ENCODE assay signal across 15 cellular contexts in the genomic region with DNA sequence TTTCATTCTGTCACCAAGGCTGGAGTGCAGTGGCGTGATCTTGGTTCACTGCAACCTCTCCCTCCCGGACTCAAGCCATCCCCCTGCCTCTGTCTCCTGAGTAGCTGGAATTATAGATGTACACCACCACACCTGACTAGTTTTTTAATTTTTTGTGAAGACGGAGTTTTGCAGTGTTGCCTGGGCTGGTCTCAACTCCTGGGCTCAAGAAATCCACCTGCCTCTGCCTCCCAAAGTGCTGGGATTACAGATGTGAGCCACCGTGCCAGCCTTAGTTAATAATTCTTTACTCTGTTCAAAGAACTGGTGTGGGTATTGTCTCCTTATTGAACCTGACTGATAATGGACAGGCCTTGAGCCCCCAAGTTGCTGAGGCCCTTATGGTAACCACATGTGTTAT. TPM values are rescaled to one million over a fixed set of nuclear protein-coding genes. Genes with fewer than 3 reads are reported as not detected.
DNase-seq lines count a peak whose midpoint lies in the region; ATAC-seq and TF ChIP-seq lines count a peak whose summit lies in the region.
"Had no signal": no experiment of that assay in that cellular context is flagged by ENCODE, and none has a peak within 500 bp of the region (broad histone marks: within the 10 kb centered on the region; RNA-seq: fewer than 3 reads in every experiment).

No MANE protein-coding gene starts in this region.

- peaks cover 3% of the 10 kb centered on the region for H3K4me1 ChIP-seq in mucosa of descending colon (ENCODE audit: low read depth)
- H3K4me1 ChIP-seq in thyroid gland = peaks cover 48 to 74% of the 10 kb centered on the region in 2 donors
- H3K4me1 ChIP-seq: BLaER1, HAP-1 had no signal

- TF ChIP-seq POLR2A in thyroid gland (IDR thresholded peaks at IDR 0.05) = no peak

- TF ChIP-seq CTCF in VCaP (conservative IDR thresholded peaks at IDR 0.05) (no peak), mucosa of descending colon (IDR thresholded peaks at IDR 0.05) (no peak), thyroid gland (IDR thresholded peaks at IDR 0.05) (no peak)

- H3K4me3 ChIP-seq in mucosa of descending colon = no peak overlapping the region
- no peak overlapping the region for H3K4me3 ChIP-seq in thyroid gland (replicated peaks in 1 of 3)
- H3K4me3 ChIP-seq: BLaER1, GM12878, HAP-1, SJSA1 had no signal

- H3K27ac ChIP-seq in VCaP (peak overlapping the region; percentile 1; the same call in 1 of the 2 replicates), thyroid gland (peak overlapping the region; percentile 23 to 34 (median 24))
- H3K27ac ChIP-seq: BLaER1, SJSA1 had no signal

- H3K27me3 ChIP-seq in thyroid gland = no peaks in the 10 kb centered on the region
- H3K27me3 ChIP-seq: BLaER1, SJSA1 had no signal

- peaks cover 16% of the 10 kb centered on the region for H3K4me1 Mint-ChIP-seq in activated T-cell treated with anti-CD3 and anti-CD28 coated beads, Interleukin-2, amount 50 U/mL, for 4 hours (ENCODE audit: low read depth)

- 71 to 82% methylated on average over 4 of the region's 4 CpGs for WGBS in thyroid gland, 2 donors

- intact Hi-C loops in mucosa of descending colon (cut with DNase I, micrococcal nuclease) (no loop called here), thyroid gland (cut with DNase I) (no loop called here)

- H3K4me3 Mint-ChIP-seq in activated T-cell treated with anti-CD3 and anti-CD28 coated beads, Interleukin-2, amount 50 U/mL, for 4 hours = no peak overlapping the region
- H3K4me3 Mint-ChIP-seq: CD8-positive, alpha-beta T cell had no signal

- no peaks in the 10 kb centered on the region for H3K36me3 Mint-ChIP-seq in activated T-cell treated with anti-CD3 and anti-CD28 coated beads, Interleukin-2, amount 50 U/mL, for 4 hours (ENCODE audit: insufficient read depth)
- H3K36me3 Mint-ChIP-seq: CD8-positive, alpha-beta T cell had no signal

- H3K27me3 Mint-ChIP-seq in activated T-cell treated with anti-CD3 and anti-CD28 coated beads, Interleukin-2, amount 50 U/mL, for 4 hours (ENCODE audit: low read depth) = peaks cover 47% of the 10 kb centered on the region

- DNase-seq in activated T-cell treated with anti-CD3 and anti-CD28 coated beads, Interleukin-2, amount 50 U/mL, for 1 hour = peak; percentile 1
- DNase-seq in activated T-cell treated with anti-CD3 and anti-CD28 coated beads, Interleukin-2, amount 50 U/mL, for 4 hours = no peak
- DNase-seq in mucosa of descending colon (no peak), thyroid gland (peak in 1 of 2 donors; percentile 1), NCI-H2107 treated with DMSO at 0.1 percent for 48 hours (lab: John Stamatoyannopoulos, UW; ENCODE audit: unreplicated experiment) (no peak), DMS79 treated with DMSO at 0.1 percent for 48 hours (lab: John Stamatoyannopoulos, UW) (no peak)
- DNase-seq: NCI-H187 treated with DMSO at 0.1 percent for 48 hours, NCI-H2171 had no signal

- no peaks in the 10 kb centered on the region for H3K9me3 Mint-ChIP-seq in activated T-cell treated with anti-CD3 and anti-CD28 coated beads, Interleukin-2, amount 50 U/mL, for 4 hours
- H3K9me3 Mint-ChIP-seq: CD8-positive, alpha-beta T cell had no signal

- H3K36me3 ChIP-seq in mucosa of descending colon (ENCODE audit: low read depth) = no peaks in the 10 kb centered on the region
- no peaks in the 10 kb centered on the region for H3K36me3 ChIP-seq in thyroid gland
- H3K36me3 ChIP-seq: BLaER1, HAP-1, SJSA1 had no signal

- no peak for ATAC-seq in activated T-cell treated with anti-CD3 and anti-CD28 coated beads, Interleukin-2, amount 50 U/mL, for 4 hours
- ATAC-seq in mucosa of descending colon = peak; percentile 13
- ATAC-seq in HG02938 (IDR thresholded peaks at IDR 0.05; ENCODE audit: unreplicated experiment) = no peak
- ATAC-seq: CD8-positive, alpha-beta T cell had no signal

- no peaks in the 10 kb centered on the region for H3K9me3 ChIP-seq in mucosa of descending colon
- no peaks in the 10 kb centered on the region for H3K9me3 ChIP-seq in thyroid gland
- H3K9me3 ChIP-seq: BLaER1, HAP-1 had no signal

RNA-seq across cellular contexts. Expression of a gene that starts 10.4 kb away (rescaled TPM):
- total RNA-seq in activated T-cell treated with anti-CD3 and anti-CD28 coated beads, Interleukin-2, amount 50 U/mL, for 4 hours = 1 to 10 TPM; 1.2 to 2.1 (median 1.5) TPM
- total RNA-seq in mucosa of descending colon (1 to 10 TPM; 1.0 to 6.4 (median 1.7) TPM), thyroid gland (100 to 1,000 TPM; 333 to 826 (median 460) TPM)
- total RNA-seq: CD8-positive, alpha-beta T cell had no signal

RNA-seq across cellular contexts. Expression of a gene that starts 30.9 kb away (rescaled TPM):
- total RNA-seq in activated T-cell treated with anti-CD3 and anti-CD28 coated beads, Interleukin-2, amount 50 U/mL, for 4 hours = under 1 TPM in 2 of 3 donors, not detected in 1; 0.05 to 0.08 TPM
- under 1 TPM in 1 of 3 donors, not detected in 2; 0.06 TPM for total RNA-seq in mucosa of descending colon
- 1 to 10 TPM in 1 of 4 donors, under 1 TPM in 1, not detected in 2; 0.34 to 1.6 TPM for total RNA-seq in thyroid gland
- total RNA-seq: CD8-positive, alpha-beta T cell; GM12878 had no signal

RNA-seq across cellular contexts. Expression of a gene that starts 51.8 kb away (rescaled TPM):
- not detected for total RNA-seq in activated T-cell treated with anti-CD3 and anti-CD28 coated beads, Interleukin-2, amount 50 U/mL, for 4 hours
- total RNA-seq in mucosa of descending colon (under 1 TPM in 2 of 3 donors, not detected in 1; 0.35 to 0.58 TPM), thyroid gland (1 to 10 TPM in 1 of 4 donors, under 1 TPM in 3; 0.13 to 1.1 (median 0.42) TPM)

Comparison
In these comparisons a context has a peak if more than half of its experiments do, and no peak if none do; other contexts are left out.
1. RNA of a gene that starts 10.4 kb away (total RNA-seq): 333 to 826 TPM in thyroid gland; 1.0 to 6.4 TPM in mucosa of descending colon and 1.2 to 2.1 TPM in activated T-cell treated with anti-CD3 and anti-CD28 coated beads, Interleukin-2, amount 50 U/mL, for 4 hours; every median in the first group is over 10 times any median in the second.